12 cellular contexts compared by ENCODE assay signal in genomic region chr10:123157210-123157609, GRCh38. TPM values are rescaled to one million over a fixed set of nuclear protein-coding genes. Genes with fewer than 3 reads are reported as not detected.
DNase-seq lines count a peak whose midpoint lies in the region; ATAC-seq, FAIRE-seq and TF ChIP-seq lines count a peak whose summit lies in the region.
"Had no signal": no experiment of that assay in that cellular context is flagged by ENCODE, and none has a peak within 500 bp of the region (broad histone marks: within the 10 kb centered on the region; RNA-seq: fewer than 3 reads in every experiment).

No MANE protein-coding gene starts in this region.

- ATAC-seq in CD4-positive, CD25-positive, alpha-beta regulatory T cell (ENCODE audit: low read depth in 2 of 2), result no peak
- ATAC-seq in SK-N-SH treated with all-trans-retinoic acid at 6 μM for 48 hours, result peak; percentile 7; the same call in 1 of the 3 replicates
- ATAC-seq: sciatic nerve had no signal

- H3K4me3 Mint-ChIP-seq in CD4-positive, CD25-positive, alpha-beta regulatory T cell, result peak overlapping the region; percentile 95 to 100 (median 100)

- no peaks in the 10 kb centered on the region for H3K9me3 Mint-ChIP-seq in CD4-positive, CD25-positive, alpha-beta regulatory T cell

- H3K27ac Mint-ChIP-seq in CD4-positive, CD25-positive, alpha-beta regulatory T cell, result peak overlapping the region in 1 of 3 donors; percentile 18

- no peak for DNase-seq in CD4-positive, CD25-positive, alpha-beta regulatory T cell
- DNase-seq in H54 (ENCODE audit: insufficient read length, low spot score) (no peak), fibroblast of pulmonary artery (ENCODE audit: low read depth) (peak; percentile 45), NCI-H2196 treated with DMSO at 0.1 percent for 48 hours (lab: John Stamatoyannopoulos, UW; ENCODE audit: unreplicated experiment) (no peak), C1 segment of cervical spinal cord (lab: John Stamatoyannopoulos, UW) (no peak), HAP-1 (ENCODE audit: low spot score in 2 of 2) (no peak), NCI-H2029 treated with DMSO at 0.1 percent for 48 hours (lab: John Stamatoyannopoulos, UW) (no peak)
- DNase-seq: NCI-H1105 had no signal

- no peaks in the 10 kb centered on the region for H3K27me3 ChIP-seq in CD4-positive, CD25-positive, alpha-beta regulatory T cell (ENCODE audit: control insufficient read depth, insufficient read depth, low read length)
- no peaks in the 10 kb centered on the region for H3K27me3 ChIP-seq in HAP-1 (ENCODE audit: low read depth)

- H3K9me3 ChIP-seq in CD4-positive, CD25-positive, alpha-beta regulatory T cell (ENCODE audit: control insufficient read depth in 2 of 2, low read length in 2 of 2), result no peaks in the 10 kb centered on the region
- H3K9me3 ChIP-seq in HAP-1, result no peaks in the 10 kb centered on the region

- no peak for TF ChIP-seq POLR2A in H54 (IDR thresholded peaks at IDR 0.05; ENCODE audit: low read depth, low read length)

- no peak for TF ChIP-seq CTCF in fibroblast of pulmonary artery (IDR thresholded peaks at IDR 0.05; ENCODE audit: low read length, missing control alignments)

- peaks cover 10% of the 10 kb centered on the region for H3K27me3 Mint-ChIP-seq in CD4-positive, CD25-positive, alpha-beta regulatory T cell

- in situ Hi-C loops in HAP-1 (cut with MboI; ENCODE audit: low sequenced_read_pairs), result no loop called here

- no peak overlapping the region for H3K27ac ChIP-seq in CD4-positive, CD25-positive, alpha-beta regulatory T cell (ENCODE audit: insufficient read depth, low read length, poor library complexity, severe bottlenecking)

- H3K4me1 Mint-ChIP-seq in CD4-positive, CD25-positive, alpha-beta regulatory T cell, result peaks cover 47 to 90% (median 66%) of the 10 kb centered on the region in 4 donors

- FAIRE-seq in H54 (lab: Jason Lieb, UNC), result peak; percentile 94

- peak overlapping the region; percentile 71 for H3K4me3 ChIP-seq in CD4-positive, CD25-positive, alpha-beta regulatory T cell (ENCODE audit: low read depth, low read length)
- no peak overlapping the region for H3K4me3 ChIP-seq in fibroblast of pulmonary artery (replicated peaks; ENCODE audit: low read depth, low read length)
- no peak overlapping the region for H3K4me3 ChIP-seq in HAP-1

- peaks cover 37% of the 10 kb centered on the region for H3K36me3 ChIP-seq in CD4-positive, CD25-positive, alpha-beta regulatory T cell (ENCODE audit: control insufficient read depth, insufficient read depth, low read length)
- H3K36me3 ChIP-seq in HAP-1 (replicated peaks), result peaks cover 74% of the 10 kb centered on the region

- peaks cover 35% of the 10 kb centered on the region for H3K36me3 Mint-ChIP-seq in CD4-positive, CD25-positive, alpha-beta regulatory T cell

- H3K4me1 ChIP-seq in CD4-positive, CD25-positive, alpha-beta regulatory T cell (ENCODE audit: control insufficient read depth, insufficient read depth, low read length, poor library complexity, severe bottlenecking), result peaks cover 78% of the 10 kb centered on the region
- peaks cover 52% of the 10 kb centered on the region for H3K4me1 ChIP-seq in HAP-1

TF ChIP-seq in SK-N-SH treated with all-trans-retinoic acid at 6 μM for 48 hours, 23 proteins besides CTCF, POLR2A, EP300 and RAD21:
- TF ChIP-seq CSDC2 (CRISPR knock-in tag; IDR thresholded peaks at IDR 0.05), result no peak
- TF ChIP-seq TOX (CRISPR knock-in tag; IDR thresholded peaks at IDR 0.05; ENCODE audit: borderline replicate concordance), result no peak
- no peak for TF ChIP-seq ESRRG (CRISPR knock-in tag; IDR thresholded peaks at IDR 0.05)
- TF ChIP-seq ZNF70 (CRISPR knock-in tag; IDR thresholded peaks at IDR 0.05), result no peak
- no peak for TF ChIP-seq TCF4 (CRISPR knock-in tag; IDR thresholded peaks at IDR 0.05; ENCODE audit: borderline replicate concordance)
- no peak for TF ChIP-seq SNAI2 (CRISPR knock-in tag; IDR thresholded peaks at IDR 0.05)
- no peak for TF ChIP-seq RARB (CRISPR knock-in tag; IDR thresholded peaks at IDR 0.05)
- TF ChIP-seq ZNF565 (CRISPR knock-in tag; conservative IDR thresholded peaks at IDR 0.05; ENCODE audit: low read depth), result no peak
- TF ChIP-seq CREB5 (CRISPR knock-in tag; IDR thresholded peaks at IDR 0.05; ENCODE audit: low read depth), result no peak
TF ChIP-seq in SK-N-SH treated with all-trans-retinoic acid at 6 μM for 48 hours: peak in this region for 0.

RNA-seq across cellular contexts. Expression of gene BUB3, which starts 3.0 kb away (rescaled TPM):
- 162 TPM for total RNA-seq in CD4-positive, CD25-positive, alpha-beta regulatory T cell
- polyA plus RNA-seq in CD4-positive, CD25-positive, alpha-beta regulatory T cell, result 100 to 1,000 TPM; 311 to 369 (median 336) TPM

RNA-seq across cellular contexts. Expression of gene HMX2, which starts 9.3 kb away (rescaled TPM):
- not detected for total RNA-seq in CD4-positive, CD25-positive, alpha-beta regulatory T cell
- polyA plus RNA-seq in CD4-positive, CD25-positive, alpha-beta regulatory T cell, result under 1 TPM in 1 of 4 donors, not detected in 3; 0.37 TPM
- total RNA-seq: lower leg skin, sciatic nerve, SK-MEL-5 had no signal

RNA-seq across cellular contexts. Expression of gene HMX3, which starts 21.4 kb away (rescaled TPM):
- total RNA-seq in CD4-positive, CD25-positive, alpha-beta regulatory T cell, result not detected
- polyA plus RNA-seq in CD4-positive, CD25-positive, alpha-beta regulatory T cell, result not detected
- total RNA-seq: lower leg skin, sciatic nerve had no signal
